ENCODE assay signal across 8 cellular contexts in the genomic region with DNA sequence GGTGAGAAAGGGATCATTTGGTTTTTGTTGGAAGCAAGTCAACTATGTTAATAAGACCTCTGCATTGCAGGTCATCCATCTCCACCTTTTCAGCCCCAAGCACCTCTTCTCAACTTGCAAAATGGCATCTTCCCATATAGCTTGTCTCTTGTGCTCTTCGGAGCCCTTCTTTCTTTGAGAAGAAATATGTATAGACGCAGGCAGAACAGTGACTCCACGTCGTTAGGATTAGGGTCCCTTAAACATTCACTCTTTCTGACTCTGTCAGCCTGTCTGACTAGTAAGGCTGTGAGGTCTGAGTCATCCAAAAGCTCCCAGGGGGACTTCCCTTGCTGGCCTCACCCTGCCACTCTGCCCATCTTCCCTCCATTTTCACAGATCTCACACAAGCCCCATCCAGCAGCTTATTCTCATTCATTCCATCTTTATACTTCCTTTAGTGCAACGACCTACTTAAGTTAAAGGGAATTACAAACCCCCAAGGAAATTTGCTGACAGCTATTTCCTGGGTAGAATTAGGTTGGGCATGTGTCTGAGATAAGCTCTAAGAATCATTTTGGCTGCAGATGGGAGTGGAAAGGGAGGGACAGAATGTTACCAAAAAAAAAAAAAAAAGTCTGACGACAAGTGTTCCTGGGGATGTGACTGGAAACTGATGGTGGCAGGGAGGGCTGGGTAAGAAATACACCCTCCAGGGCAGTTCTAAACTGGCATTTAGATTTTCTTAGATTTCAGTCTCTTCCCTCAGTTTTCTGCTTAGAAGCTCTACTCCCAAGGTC. TPM values are rescaled to one million over a fixed set of nuclear protein-coding genes. Genes with fewer than 3 reads are reported as not detected.
DNase-seq lines count a peak whose midpoint lies in the region; ATAC-seq and TF ChIP-seq lines count a peak whose summit lies in the region.

No MANE protein-coding gene starts in this region.

- no peak overlapping the region for H3K9ac ChIP-seq in SK-N-MC (ENCODE audit: insufficient read length)

- TF ChIP-seq CTCF in nephron progenitor cell (IDR thresholded peaks at IDR 0.05) (no peak), left lung (IDR thresholded peaks at IDR 0.05) (no peak), coronary artery (IDR thresholded peaks at IDR 0.05) (no peak)

- no peaks in the 10 kb centered on the region for H3K9me3 Mint-ChIP-seq in nephron progenitor cell

- peak overlapping the region; percentile 24 for H3K4me3 ChIP-seq in SK-N-MC
- no peak overlapping the region for H3K4me3 ChIP-seq in left lung
- H3K4me3 ChIP-seq in coronary artery = no peak overlapping the region

- H3K4me1 Mint-ChIP-seq in nephron progenitor cell = peaks cover 10% of the 10 kb centered on the region

- peaks cover 0 to 47% of the 10 kb centered on the region in 2 donors for H3K27me3 ChIP-seq in left lung

- H3K9me3 ChIP-seq in SK-N-MC (ENCODE audit: low read depth, low read length) = no peaks in the 10 kb centered on the region
- no peaks in the 10 kb centered on the region for H3K9me3 ChIP-seq in left lung

- no peaks in the 10 kb centered on the region for H3K4me1 ChIP-seq in left lung

- intact Hi-C loops in left lung (cut with DNase I) = no loop called here

- DNase-seq in SK-N-MC (ENCODE audit: low read depth, low spot score) (peak; percentile 86), iPS-NIHi11 (ENCODE audit: low spot score) (peak; percentile 23), nephron progenitor cell (no peak), left lung (no peak), coronary artery (ENCODE audit: low spot score) (no peak), COLO668 (lab: John Stamatoyannopoulos, UW; ENCODE audit: unreplicated experiment) (no peak)

- no peaks in the 10 kb centered on the region for H3K36me3 Mint-ChIP-seq in nephron progenitor cell (ENCODE audit: low read depth)

- H3K4me3 Mint-ChIP-seq in nephron progenitor cell = no peak overlapping the region

- H3K27ac ChIP-seq in SK-N-MC = no peak overlapping the region
- H3K27ac ChIP-seq in left lung = no peak overlapping the region
- no peak overlapping the region for H3K27ac ChIP-seq in coronary artery

- H3K27ac Mint-ChIP-seq in nephron progenitor cell = no peak overlapping the region

- peaks cover 4% of the 10 kb centered on the region for H3K27me3 Mint-ChIP-seq in nephron progenitor cell (ENCODE audit: low read depth, poor library complexity)

- H3K36me3 ChIP-seq in SK-N-MC (ENCODE audit: insufficient read depth, low read length) (no peaks in the 10 kb centered on the region), left lung (no peaks in the 10 kb centered on the region)

- ATAC-seq in GM18519 (IDR thresholded peaks at IDR 0.05; ENCODE audit: low FRiP score, unreplicated experiment) = peak; percentile 89
- peak; percentile 97 for ATAC-seq in HG02759 (IDR thresholded peaks at IDR 0.05; ENCODE audit: unreplicated experiment)
- ATAC-seq in left lung = no peak

RNA-seq across cellular contexts. Expression of a gene that starts 37.7 kb away (rescaled TPM):
- 10 to 100 TPM; 21.4 to 28.3 TPM for total RNA-seq in left lung

Comparison
In these comparisons a context has a peak if more than half of its experiments do, and no peak if none do; other contexts are left out.
1. DNase-seq: peak in SK-N-MC (single experiment) and iPS-NIHi11 (single experiment); none in nephron progenitor cell (single experiment), left lung (0 of 2), coronary artery (single experiment) and COLO668 (single experiment).